In genomic region chr7:141533149-141533949, GRCh38 we compare ENCODE assay signal across 8 cellular contexts. TPM values are rescaled to one million over a fixed set of nuclear protein-coding genes. Genes with fewer than 3 reads are reported as not detected.
DNase-seq lines count a peak whose midpoint lies in the region; ATAC-seq and TF ChIP-seq lines count a peak whose summit lies in the region.

No MANE protein-coding gene starts in this region.

- no peaks in the 10 kb centered on the region for H3K9me2 ChIP-seq in SU-DHL-6 (replicated peaks; ENCODE audit: insufficient read depth, low read length)

- intact Hi-C loops in adrenal gland (cut with DNase I) (no loop called here), left cardiac atrium (cut with DNase I) (loop anchor here in 1 of 2 donors (2.0 kb wide), 1 partner anchor 261 kb away; no protein-coding TSS in a partner anchor), psoas muscle (cut with DNase I) (loop anchor here (2.0 to 10.0 kb wide), 4 partner anchors 207 to 719 kb away; partner anchors contain the start of gene TMEM178B (in 2 of the 2))

- no peak overlapping the region for H3K4me2 ChIP-seq in SU-DHL-6 (ENCODE audit: low read depth, low read length, poor library complexity, severe bottlenecking)

- TF ChIP-seq CTCF in SU-DHL-6 (IDR thresholded peaks at IDR 0.05; ENCODE audit: insufficient read depth, low read length, poor library complexity, severe bottlenecking), result peak; percentile 90
- TF ChIP-seq CTCF in adrenal gland (IDR thresholded peaks at IDR 0.05), result peak; percentile 77 to 97 (median 88)
- TF ChIP-seq CTCF in psoas muscle (IDR thresholded peaks at IDR 0.05), result peak; percentile 98

- H3F3A ChIP-seq in SU-DHL-6 (ENCODE audit: insufficient read depth), result no peaks in the 10 kb centered on the region

- H3K79me2 ChIP-seq in SU-DHL-6 (ENCODE audit: insufficient read depth, low read length), result no peaks in the 10 kb centered on the region

- H3K4me3 ChIP-seq in SU-DHL-6 (ENCODE audit: insufficient read depth, low read length, poor library complexity, severe bottlenecking) (no peak overlapping the region), adrenal gland (no peak overlapping the region), psoas muscle (no peak overlapping the region)

- peak; percentile 70 for ATAC-seq in GM21825 (IDR thresholded peaks at IDR 0.05; ENCODE audit: unreplicated experiment)
- peak; percentile 84 to 88 for ATAC-seq in left cardiac atrium
- peak; percentile 78 to 92 (median 80) for ATAC-seq in psoas muscle
- ATAC-seq in GM21367 (IDR thresholded peaks at IDR 0.05; ENCODE audit: unreplicated experiment), result no peak

- no peaks in the 10 kb centered on the region for H4K20me1 ChIP-seq in SU-DHL-6 (ENCODE audit: low read depth, low read length)

- H3K36me3 ChIP-seq in SU-DHL-6 (ENCODE audit: low read length) (no peaks in the 10 kb centered on the region), adrenal gland (replicated peaks in 1 of 2) (no peaks in the 10 kb centered on the region), psoas muscle (ENCODE audit: insufficient read depth in 1 of 2, low read depth in 1 of 2) (no peaks in the 10 kb centered on the region)

- WGBS in adrenal gland, 4 donors, result 18 to 19% (median 18%) methylated on average over 11 of the region's 11 CpGs
- 18 to 26% (median 23%) methylated on average over 11 of the region's 11 CpGs for WGBS in psoas muscle, 3 donors

- no peak overlapping the region for H3K9ac ChIP-seq in SU-DHL-6 (ENCODE audit: low read length)

- H3K9me3 ChIP-seq in SU-DHL-6 (ENCODE audit: insufficient read depth, low read length) (no peaks in the 10 kb centered on the region), adrenal gland (replicated peaks in 1 of 3) (no peaks in the 10 kb centered on the region), psoas muscle (no peaks in the 10 kb centered on the region)

- TF ChIP-seq POLR2A in adrenal gland (IDR thresholded peaks at IDR 0.05), result no peak

- H3K27ac ChIP-seq in SU-DHL-6 (ENCODE audit: low read depth, low read length), result no peak overlapping the region
- H3K27ac ChIP-seq in adrenal gland, result no peak overlapping the region
- H3K27ac ChIP-seq in psoas muscle, result no peak overlapping the region

- no peaks in the 10 kb centered on the region for H3K27me3 ChIP-seq in SU-DHL-6 (ENCODE audit: low read length)
- no peaks in the 10 kb centered on the region for H3K27me3 ChIP-seq in adrenal gland
- no peaks in the 10 kb centered on the region for H3K27me3 ChIP-seq in psoas muscle (ENCODE audit: insufficient read depth in 3 of 3, low read length in 2 of 3)

- DNase-seq in CMK (ENCODE audit: low read depth), result peak; percentile 40
- peak; percentile 80 for DNase-seq in NCI-H1436 (lab: John Stamatoyannopoulos, UW)
- DNase-seq in adrenal gland, result peak; percentile 31 to 86 (median 73)
- peak; percentile 58 for DNase-seq in left cardiac atrium
- DNase-seq in psoas muscle, result peak; percentile 51 to 79

- no peaks in the 10 kb centered on the region for H3K4me1 ChIP-seq in adrenal gland (replicated peaks in 1 of 2)
- peaks cover 8% of the 10 kb centered on the region for H3K4me1 ChIP-seq in psoas muscle

- H2AFZ ChIP-seq in SU-DHL-6 (ENCODE audit: low read depth, low read length, severe bottlenecking), result no peak overlapping the region

RNA-seq across cellular contexts. Expression of gene AGK, which starts 17.9 kb away (rescaled TPM):
- 10 to 100 TPM; 23.9 to 89.9 (median 28.3) TPM for total RNA-seq in adrenal gland
- 10 to 100 TPM; 11.1 to 39.6 (median 17.4) TPM for polyA plus RNA-seq in adrenal gland
- total RNA-seq in left cardiac atrium, result 10 to 100 TPM; 28.9 to 37.8 TPM
- total RNA-seq in psoas muscle, result 10 to 100 TPM in 2 of 4 donors, 1 to 10 TPM in 2; 7.8 to 15.4 (median 9.8) TPM
- 10 to 100 TPM in 1 of 3 donors, 1 to 10 TPM in 2; 5.8 to 10.3 (median 7.3) TPM for polyA plus RNA-seq in psoas muscle

Comparison
In these comparisons a context has a peak if more than half of its experiments do, and no peak if none do; other contexts are left out.
1. intact Hi-C loops: an anchor here in psoas muscle (2.0 to 10.0 kb wide); none called in adrenal gland.